In the genomic region with DNA sequence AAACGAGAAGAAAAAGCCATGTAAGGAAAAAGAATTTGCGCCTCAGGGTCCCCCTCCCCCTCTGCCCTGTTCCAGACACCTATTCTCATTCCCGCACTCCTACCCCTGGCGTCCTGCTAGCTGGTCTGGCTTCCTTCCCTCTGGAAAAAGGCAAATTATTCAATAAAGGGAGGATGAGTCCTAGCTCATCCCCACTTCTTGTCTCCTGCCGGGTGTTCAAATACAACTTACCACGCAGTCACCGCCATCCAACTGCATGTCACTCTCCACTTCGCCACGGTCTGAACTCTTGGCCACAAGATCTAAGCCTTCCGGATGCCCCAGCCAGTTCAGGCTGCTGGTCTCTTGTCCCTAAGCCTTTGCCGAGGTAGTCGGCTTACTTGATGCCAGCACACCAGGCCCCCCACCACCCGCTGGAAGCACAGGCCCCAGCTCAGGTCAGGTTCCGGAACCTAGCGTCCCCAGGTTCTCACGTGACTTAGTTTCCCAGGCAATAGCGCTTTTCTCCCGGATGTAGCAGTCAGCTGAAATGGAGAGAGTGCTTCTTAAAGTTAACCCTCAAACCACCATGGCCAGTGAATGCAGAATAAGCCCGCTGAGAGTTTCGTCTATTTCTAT, we compare ENCODE assay signal across 1 cellular context.
TF ChIP-seq lines count a peak whose summit lies in the region.

No MANE protein-coding gene starts in this region.

TF ChIP-seq in HepG2, 621 proteins besides CTCF, POLR2A, EP300 and RAD21 (continued from another document and continues in another):
- TF ChIP-seq ZXDC (CRISPR knock-in tag; IDR thresholded peaks at IDR 0.05) (no peak), ZNF235 (CRISPR knock-in tag; IDR thresholded peaks at IDR 0.05; ENCODE audit: borderline replicate concordance) (no peak), ZNF33B (CRISPR knock-in tag; IDR thresholded peaks at IDR 0.05) (no peak), BHLHE40 (IDR thresholded peaks at IDR 0.05; ENCODE audit: low read length) (peak; percentile 88), FOSL1 (CRISPR knock-in tag; IDR thresholded peaks at IDR 0.05; ENCODE audit: borderline replicate concordance) (no peak), CHD2 (IDR thresholded peaks at IDR 0.05; ENCODE audit: low read depth, low read length) (no peak), TARDBP (CRISPR knock-in tag; IDR thresholded peaks at IDR 0.05) (no peak), PAWR (CRISPR knock-in tag; IDR thresholded peaks at IDR 0.05; ENCODE audit: borderline replicate concordance) (no peak), POGK (CRISPR knock-in tag; conservative IDR thresholded peaks at IDR 0.05) (0 out of 2 replicates have a peak, but pooled peaks have one; percentile 38), AHDC1 (CRISPR knock-in tag; IDR thresholded peaks at IDR 0.05; ENCODE audit: borderline replicate concordance) (peak; percentile 36; the same call in 1 of the 2 replicates), ZNF510 (CRISPR knock-in tag; IDR thresholded peaks at IDR 0.05; ENCODE audit: low read depth) (no peak), ZNF138 (CRISPR knock-in tag; IDR thresholded peaks at IDR 0.05; ENCODE audit: low read depth) (no peak), GATAD2A (CRISPR knock-in tag; IDR thresholded peaks at IDR 0.05) (0 out of 2 replicates have a peak, but pooled peaks have one; percentile 30), NRL (CRISPR knock-in tag; IDR thresholded peaks at IDR 0.05; ENCODE audit: borderline replicate concordance) (no peak), PHF21A (CRISPR knock-in tag; IDR thresholded peaks at IDR 0.05) (0 out of 2 replicates have a peak, but pooled peaks have one; percentile 29), THAP7 (CRISPR knock-in tag; IDR thresholded peaks at IDR 0.05) (no peak), CEBPZ (IDR thresholded peaks at IDR 0.05; ENCODE audit: low read length) (no peak), ZNF367 (CRISPR knock-in tag; IDR thresholded peaks at IDR 0.05; ENCODE audit: borderline replicate concordance) (no peak), ZNF513 (CRISPR knock-in tag; conservative IDR thresholded peaks at IDR 0.05) (no peak), ZNF609 (CRISPR knock-in tag; IDR thresholded peaks at IDR 0.05; ENCODE audit: borderline replicate concordance) (no peak), ZNF317 (CRISPR knock-in tag; IDR thresholded peaks at IDR 0.05) (0 out of 2 replicates have a peak, but pooled peaks have one; percentile 41), KDM6A (CRISPR knock-in tag; IDR thresholded peaks at IDR 0.05; ENCODE audit: low read depth) (no peak), ERF (CRISPR knock-in tag; IDR thresholded peaks at IDR 0.05) (no peak), NR2C2 (CRISPR knock-in tag; IDR thresholded peaks at IDR 0.05; ENCODE audit: borderline replicate concordance) (no peak), ATM (IDR thresholded peaks at IDR 0.05; ENCODE audit: borderline replicate concordance) (no peak), ZNF652 (CRISPR knock-in tag; IDR thresholded peaks at IDR 0.05; ENCODE audit: borderline replicate concordance, low read depth) (peak; percentile 98), ZNF446 (CRISPR knock-in tag; IDR thresholded peaks at IDR 0.05) (no peak), ZNF207 (IDR thresholded peaks at IDR 0.05; ENCODE audit: borderline replicate concordance) (no peak), NR3C1 (CRISPR knock-in tag; IDR thresholded peaks at IDR 0.05) (no peak), FOXK2 (IDR thresholded peaks at IDR 0.05) (no peak), ZNF891 (CRISPR knock-in tag; IDR thresholded peaks at IDR 0.05) (peak; percentile 62; the same call in 1 of the 2 replicates), THAP11 (CRISPR knock-in tag; IDR thresholded peaks at IDR 0.05) (peak; percentile 39; the same call in 1 of the 2 replicates), RELA (CRISPR knock-in tag; IDR thresholded peaks at IDR 0.05) (no peak), SOX13 (IDR thresholded peaks at IDR 0.05) (no peak), SOX13 (CRISPR knock-in tag; conservative IDR thresholded peaks at IDR 0.05 in 1 of 2, IDR thresholded peaks at IDR 0.05 in 1 of 2) (no peak)
